21 cellular contexts compared by ENCODE assay signal in genomic region chr11:126981635-126982034, GRCh38. TPM values are rescaled to one million over a fixed set of nuclear protein-coding genes. Genes with fewer than 3 reads are reported as not detected.
A peak's percentile ranks its signal among the peaks of the same experiment; 100 is the strongest.
DNase-seq lines count a peak whose midpoint lies in the region; ATAC-seq and TF ChIP-seq lines count a peak whose summit lies in the region.
"Had no signal": no experiment of that assay in that cellular context is flagged by ENCODE, and none has a peak within 500 bp of the region (broad histone marks: within the 10 kb centered on the region; RNA-seq: fewer than 3 reads in every experiment).

No MANE protein-coding gene starts in this region.

- intact Hi-C loops in dorsolateral prefrontal cortex (cut with DNase I) = loop anchor here in 1 of 2 donors (5.0 kb wide), 2 partner anchors 89 to 174 kb away; no protein-coding TSS in a partner anchor

- H3K4me3 ChIP-seq in dorsolateral prefrontal cortex = no peak overlapping the region
- H3K4me3 ChIP-seq: BLaER1, GM23338 had no signal

- no peak for ATAC-seq in activated CD4-positive, CD25-positive, alpha-beta regulatory T cell treated with anti-CD3 and anti-CD28 coated beads, Interleukin-2, amount 50 U/mL, for 24 hours
- ATAC-seq in GM18520 (IDR thresholded peaks at IDR 0.05; ENCODE audit: unreplicated experiment) = no peak
- ATAC-seq: CD8-positive, alpha-beta T cell; GM23338; HCT116 had no signal

- no peak for TF ChIP-seq POLR2A in erythroblast (IDR thresholded peaks at IDR 0.05; ENCODE audit: low read length)

- H3K27me3 ChIP-seq in dorsolateral prefrontal cortex = no peaks in the 10 kb centered on the region
- H3K27me3 ChIP-seq: BLaER1 had no signal

- H3K27ac ChIP-seq in angular gyrus (ENCODE audit: low read depth, low read length) = peak overlapping the region; percentile 96
- peak overlapping the region in 57 of 59 donors; percentile 7 to 99 (median 96) for H3K27ac ChIP-seq in dorsolateral prefrontal cortex
- peak overlapping the region; percentile 98 for H3K27ac ChIP-seq in substantia nigra (ENCODE audit: low read depth, low read length, poor library complexity, severe bottlenecking)
- H3K27ac ChIP-seq: 22Rv1, BLaER1, C4-2B had no signal

- no peak for TF ChIP-seq CTCF in dorsolateral prefrontal cortex (IDR thresholded peaks at IDR 0.05 in 54 of 56, conservative IDR thresholded peaks at IDR 0.05 in 2 of 56; ENCODE audit: low read depth in 1 of 56, partially characterized antibody in 56 of 56)

- DNase-seq in NCI-H526 (lab: John Stamatoyannopoulos, UW) (peak; percentile 98), dorsolateral prefrontal cortex (no peak), substantia nigra (lab: John Stamatoyannopoulos, UW) (no peak), erythroblast (lab: John Stamatoyannopoulos, UW) (no peak), SW 1271 (lab: John Stamatoyannopoulos, UW) (no peak)
- DNase-seq: Caco-2; CD4-positive, CD25-positive, alpha-beta regulatory T cell; CD8-positive, alpha-beta T cell; DMS153; DND-41; H9 had no signal

RNA-seq across cellular contexts. Expression of gene KIRREL3, which starts 18.9 kb away (rescaled TPM):
- 10 to 100 TPM; 22.2 to 74.8 (median 42.9) TPM for total RNA-seq in dorsolateral prefrontal cortex
- total RNA-seq: B cell; Caco-2; CD4-positive, CD25-positive, alpha-beta regulatory T cell; CD8-positive, alpha-beta T cell; H4 had no signal

Comparison
In these comparisons a context has a peak if more than half of its experiments do, and no peak if none do; other contexts are left out.
1. DNase-seq: peak in NCI-H526 (2 of 2); none in dorsolateral prefrontal cortex (0 of 10), substantia nigra (0 of 49), erythroblast (0 of 2) and SW 1271 (0 of 2).
2. Peak in every context shown above with its lines, with median percentiles within 50 percentile points of each other: H3K27ac ChIP-seq.